In the genomic region with DNA sequence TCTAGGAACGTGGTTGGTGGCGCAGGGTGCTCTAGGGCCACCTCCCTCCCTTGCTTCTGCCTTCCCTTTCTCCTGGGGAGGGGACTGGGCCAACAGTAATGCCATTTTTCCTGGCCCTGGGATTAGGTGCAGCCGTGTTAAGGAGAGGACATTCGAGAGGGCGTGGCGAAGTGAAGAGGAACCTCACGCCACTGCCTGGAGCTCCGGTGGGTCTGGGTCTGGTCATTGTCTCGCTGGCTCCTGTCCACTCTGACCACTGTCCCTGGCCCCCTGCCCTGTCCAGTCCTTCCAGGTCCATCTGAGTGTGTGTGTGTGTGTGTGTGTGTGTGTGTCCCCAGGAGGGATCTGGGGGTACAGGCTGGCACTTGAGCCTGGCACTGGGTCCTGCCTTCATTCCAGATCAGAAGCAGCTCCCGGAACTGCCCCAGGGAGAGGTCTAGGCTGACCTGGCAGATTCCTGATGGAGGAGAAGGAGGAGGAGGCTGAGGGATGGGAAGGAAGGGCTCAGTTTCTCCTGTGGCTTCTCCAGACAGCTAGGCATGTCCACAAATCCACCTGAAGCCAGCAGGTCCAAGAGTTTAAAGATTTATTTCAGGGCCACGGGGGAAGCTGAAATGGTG, we compare ENCODE assay signal across 1 cellular context.
TF ChIP-seq lines count a peak whose summit lies in the region.

Gene NDST1 (plus strand): TSS at position 111 of the 620 bp plus-strand sequence. CDS start 13,124 bp downstream, outside the sequence.

TF ChIP-seq in GM23338, 12 proteins besides CTCF, POLR2A, EP300 and RAD21 (continued from another document):
- TF ChIP-seq, protein P1, sequence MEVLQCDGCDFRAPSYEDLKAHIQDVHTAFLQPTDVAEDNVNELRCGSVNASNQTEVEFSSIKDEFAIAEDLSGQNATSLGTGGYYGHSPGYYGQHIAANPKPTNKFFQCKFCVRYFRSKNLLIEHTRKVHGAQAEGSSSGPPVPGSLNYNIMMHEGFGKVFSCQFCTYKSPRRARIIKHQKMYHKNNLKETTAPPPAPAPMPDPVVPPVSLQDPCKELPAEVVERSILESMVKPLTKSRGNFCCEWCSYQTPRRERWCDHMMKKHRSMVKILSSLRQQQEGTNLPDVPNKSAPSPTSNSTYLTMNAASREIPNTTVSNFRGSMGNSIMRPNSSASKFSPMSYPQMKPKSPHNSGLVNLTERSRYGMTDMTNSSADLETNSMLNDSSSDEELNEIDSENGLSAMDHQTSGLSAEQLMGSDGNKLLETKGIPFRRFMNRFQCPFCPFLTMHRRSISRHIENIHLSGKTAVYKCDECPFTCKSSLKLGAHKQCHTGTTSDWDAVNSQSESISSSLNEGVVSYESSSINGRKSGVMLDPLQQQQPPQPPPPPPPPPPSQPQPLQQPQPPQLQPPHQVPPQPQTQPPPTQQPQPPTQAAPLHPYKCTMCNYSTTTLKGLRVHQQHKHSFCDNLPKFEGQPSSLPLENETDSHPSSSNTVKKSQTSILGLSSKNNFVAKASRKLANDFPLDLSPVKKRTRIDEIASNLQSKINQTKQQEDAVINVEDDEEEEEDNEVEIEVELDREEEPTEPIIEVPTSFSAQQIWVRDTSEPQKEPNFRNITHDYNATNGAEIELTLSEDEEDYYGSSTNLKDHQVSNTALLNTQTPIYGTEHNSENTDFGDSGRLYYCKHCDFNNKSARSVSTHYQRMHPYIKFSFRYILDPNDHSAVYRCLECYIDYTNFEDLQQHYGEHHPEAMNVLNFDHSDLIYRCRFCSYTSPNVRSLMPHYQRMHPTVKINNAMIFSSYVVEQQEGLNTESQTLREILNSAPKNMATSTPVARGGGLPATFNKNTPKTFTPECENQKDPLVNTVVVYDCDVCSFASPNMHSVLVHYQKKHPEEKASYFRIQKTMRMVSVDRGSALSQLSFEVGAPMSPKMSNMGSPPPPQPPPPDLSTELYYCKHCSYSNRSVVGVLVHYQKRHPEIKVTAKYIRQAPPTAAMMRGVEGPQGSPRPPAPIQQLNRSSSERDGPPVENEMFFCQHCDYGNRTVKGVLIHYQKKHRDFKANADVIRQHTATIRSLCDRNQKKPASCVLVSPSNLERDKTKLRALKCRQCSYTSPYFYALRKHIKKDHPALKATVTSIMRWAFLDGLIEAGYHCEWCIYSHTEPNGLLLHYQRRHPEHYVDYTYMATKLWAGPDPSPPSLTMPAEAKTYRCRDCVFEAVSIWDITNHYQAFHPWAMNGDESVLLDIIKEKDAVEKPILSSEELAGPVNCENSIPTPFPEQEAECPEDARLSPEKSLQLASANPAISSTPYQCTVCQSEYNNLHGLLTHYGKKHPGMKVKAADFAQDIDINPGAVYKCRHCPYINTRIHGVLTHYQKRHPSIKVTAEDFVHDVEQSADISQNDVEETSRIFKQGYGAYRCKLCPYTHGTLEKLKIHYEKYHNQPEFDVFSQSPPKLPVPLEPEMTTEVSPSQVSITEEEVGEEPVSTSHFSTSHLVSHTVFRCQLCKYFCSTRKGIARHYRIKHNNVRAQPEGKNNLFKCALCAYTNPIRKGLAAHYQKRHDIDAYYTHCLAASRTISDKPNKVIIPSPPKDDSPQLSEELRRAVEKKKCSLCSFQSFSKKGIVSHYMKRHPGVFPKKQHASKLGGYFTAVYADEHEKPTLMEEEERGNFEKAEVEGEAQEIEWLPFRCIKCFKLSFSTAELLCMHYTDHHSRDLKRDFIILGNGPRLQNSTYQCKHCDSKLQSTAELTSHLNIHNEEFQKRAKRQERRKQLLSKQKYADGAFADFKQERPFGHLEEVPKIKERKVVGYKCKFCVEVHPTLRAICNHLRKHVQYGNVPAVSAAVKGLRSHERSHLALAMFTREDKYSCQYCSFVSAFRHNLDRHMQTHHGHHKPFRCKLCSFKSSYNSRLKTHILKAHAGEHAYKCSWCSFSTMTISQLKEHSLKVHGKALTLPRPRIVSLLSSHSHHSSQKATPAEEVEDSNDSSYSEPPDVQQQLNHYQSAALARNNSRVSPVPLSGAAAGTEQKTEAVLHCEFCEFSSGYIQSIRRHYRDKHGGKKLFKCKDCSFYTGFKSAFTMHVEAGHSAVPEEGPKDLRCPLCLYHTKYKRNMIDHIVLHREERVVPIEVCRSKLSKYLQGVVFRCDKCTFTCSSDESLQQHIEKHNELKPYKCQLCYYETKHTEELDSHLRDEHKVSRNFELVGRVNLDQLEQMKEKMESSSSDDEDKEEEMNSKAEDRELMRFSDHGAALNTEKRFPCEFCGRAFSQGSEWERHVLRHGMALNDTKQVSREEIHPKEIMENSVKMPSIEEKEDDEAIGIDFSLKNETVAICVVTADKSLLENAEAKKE (CRISPR knock-in tag; IDR thresholded peaks at IDR 0.05), result no peak
- TF ChIP-seq NANOG (IDR thresholded peaks at IDR 0.05; ENCODE audit: borderline replicate concordance) (no peak), ZNF331 (CRISPR knock-in tag; IDR thresholded peaks at IDR 0.05; ENCODE audit: low read depth) (no peak), EZH2phosphoT487 (IDR thresholded peaks at IDR 0.05; ENCODE audit: unreplicated experiment) (no peak), JUNB (IDR thresholded peaks at IDR 0.05; ENCODE audit: unreplicated experiment) (no peak), REST (IDR thresholded peaks at IDR 0.05; ENCODE audit: unreplicated experiment) (no peak)
